In genomic region chr16:75179208-75179607, GRCh38 we compare ENCODE assay signal across 30 cellular contexts. TPM values are rescaled to one million over a fixed set of nuclear protein-coding genes. Genes with fewer than 3 reads are reported as not detected.
"Had no signal": no experiment of that assay in that cellular context is flagged by ENCODE, and none has a peak within 500 bp of the region (broad histone marks: within the 10 kb centered on the region; RNA-seq: fewer than 3 reads in every experiment).

No MANE protein-coding gene starts in this region.

- H3K27me3 ChIP-seq: esophagus squamous epithelium, ovary, sigmoid colon, testis, tibial artery had no signal

- FAIRE-seq: endothelial cell of umbilical vein, keratinocyte had no signal

- H3K36me3 ChIP-seq: esophagus squamous epithelium, lower lobe of right lung, ovary, sigmoid colon, tibial artery had no signal

- DNase-seq: dermis blood vessel endothelial cell; effector memory CD4-positive, alpha-beta T cell; esophagus squamous epithelium; foreskin melanocyte; left ventricle myocardium superior; lower lobe of right lung; natural killer cell; occipital lobe; ovary; posterior cingulate gyrus; psoas muscle; right cardiac atrium; sigmoid colon; stimulated activated CD4-positive, alpha-beta T cell treated with anti-CD3 and anti-CD28 coated beads, Interleukin-2, amount 100 ng/mL, for 24 hours; stimulated activated CD4-positive, alpha-beta T cell treated with anti-CD3 and anti-CD28 coated beads, Interleukin-4, amount 100 ng/mL, for 24 hours; stimulated activated naive CD8-positive, alpha-beta T cell treated with anti-CD3 and anti-CD28 coated beads, Interleukin-15, Interleukin-2, amounts not matched to agents 100 U/mL and 50 U/mL, for 24 hours; substantia nigra; testis; tibial artery had no signal

- H3K27ac ChIP-seq: coronary artery, esophagus squamous epithelium, lower lobe of right lung, ovary, psoas muscle, sigmoid colon, testis, tibial artery had no signal

- H3K36me3 Mint-ChIP-seq: stimulated activated effector memory CD8-positive, alpha-beta T cell treated with anti-CD3 and anti-CD28 coated beads, Interleukin-12 subunit alpha, Interleukin-12 subunit beta, amount 100 ng/mL, for 72 hours had no signal

- H3K9me3 ChIP-seq: testis had no signal

- H3K4me1 ChIP-seq: esophagus squamous epithelium, lower lobe of right lung, psoas muscle, sigmoid colon, testis, tibial artery had no signal

- H3K4me3 ChIP-seq: coronary artery, esophagus squamous epithelium, lower lobe of right lung, ovary, psoas muscle, sigmoid colon, testis, tibial artery had no signal

- ATAC-seq: left ventricle myocardium superior; lower lobe of right lung; natural killer cell; psoas muscle; right cardiac atrium; stimulated activated effector memory CD8-positive, alpha-beta T cell treated with anti-CD3 and anti-CD28 coated beads, Interleukin-12 subunit alpha, Interleukin-12 subunit beta, amount 100 ng/mL, for 72 hours; stimulated activated naive CD8-positive, alpha-beta T cell treated with anti-CD3 and anti-CD28 coated beads, Interleukin-15, Interleukin-2, amounts not matched to agents 100 U/mL and 50 U/mL, for 24 hours had no signal

- H3K4me3 Mint-ChIP-seq: natural killer cell; stimulated activated effector memory CD8-positive, alpha-beta T cell treated with anti-CD3 and anti-CD28 coated beads, Interleukin-12 subunit alpha, Interleukin-12 subunit beta, amount 100 ng/mL, for 72 hours; type B pancreatic cell had no signal

- H3K27me3 Mint-ChIP-seq: type B pancreatic cell had no signal

- H3K4me1 Mint-ChIP-seq: natural killer cell; stimulated activated effector memory CD8-positive, alpha-beta T cell treated with anti-CD3 and anti-CD28 coated beads, Interleukin-12 subunit alpha, Interleukin-12 subunit beta, amount 100 ng/mL, for 72 hours had no signal

- H3K27ac Mint-ChIP-seq: natural killer cell; stimulated activated effector memory CD8-positive, alpha-beta T cell treated with anti-CD3 and anti-CD28 coated beads, Interleukin-12 subunit alpha, Interleukin-12 subunit beta, amount 100 ng/mL, for 72 hours; type B pancreatic cell had no signal

RNA-seq across cellular contexts. Expression of gene CTRB2, which starts 27.8 kb away (rescaled TPM):
- total RNA-seq: dermis blood vessel endothelial cell, endothelial cell of umbilical vein, epithelial cell of proximal tubule, esophagus squamous epithelium, left ventricle myocardium superior, mononuclear cell, natural killer cell, occipital lobe, renal cortical epithelial cell, sigmoid colon, skeletal muscle tissue, urinary bladder had no signal
- polyA plus RNA-seq: endothelial cell of umbilical vein, keratinocyte, neural cell had no signal

RNA-seq across cellular contexts. Expression of gene CTRB1, which starts 39.6 kb away (rescaled TPM):
- total RNA-seq: dermis blood vessel endothelial cell, endothelial cell of umbilical vein, epithelial cell of proximal tubule, esophagus squamous epithelium, left ventricle myocardium superior, lower lobe of right lung, mononuclear cell, natural killer cell, occipital lobe, renal cortical epithelial cell, sigmoid colon, skeletal muscle tissue, urinary bladder had no signal
- polyA plus RNA-seq: endothelial cell of umbilical vein, keratinocyte, neural cell, ovary had no signal
